ENCODE assay signal across 34 cellular contexts in the genomic region with DNA sequence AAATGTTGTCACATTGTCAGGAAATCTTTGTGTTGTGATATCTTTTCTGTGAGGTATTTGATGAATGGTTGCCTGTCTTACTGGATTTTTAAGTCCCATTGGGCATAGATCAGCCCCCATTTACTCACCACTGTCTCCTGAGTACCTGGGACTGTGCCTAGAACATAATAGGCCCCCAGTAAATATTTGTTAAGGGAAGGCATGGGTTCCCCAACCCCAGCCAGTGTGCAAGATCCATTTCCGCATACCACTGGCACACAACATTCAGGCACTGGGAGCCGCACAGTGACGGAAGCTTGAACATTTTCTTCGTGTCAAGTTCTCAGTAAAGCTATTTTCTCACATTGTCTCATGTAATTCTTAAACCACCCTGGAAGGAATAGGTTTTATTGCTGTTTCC.
"Had no signal": no experiment of that assay in that cellular context is flagged by ENCODE, and none has a peak within 500 bp of the region (broad histone marks: within the 10 kb centered on the region; RNA-seq: fewer than 3 reads in every experiment).

No MANE protein-coding gene starts in this region.

- H3K36me3 ChIP-seq: MG63 had no signal

- H3K4me2 ChIP-seq: KMS-11 had no signal

- H3K9ac ChIP-seq: KMS-11 had no signal

- H3K27ac ChIP-seq: KMS-11 had no signal

- H3K9me3 ChIP-seq: MG63 had no signal

- H3K27me3 ChIP-seq: MG63 had no signal

- H3K4me3 ChIP-seq: MG63 had no signal

- DNase-seq: Karpas-422, Kasumi-1, KG1, MG63, MM.1S, MV-4-11, NCI-H1048, NCI-H1092, NCI-H1092 treated with DMSO at 0.1 percent for 48 hours, NCI-H1105, NCI-H1105 treated with DMSO at 0.1 percent for 48 hours, NCI-H1417, NCI-H1417 treated with DMSO at 0.1 percent for 48 hours, NCI-H1436, NCI-H1436 treated with DMSO at 0.1 percent for 48 hours, NCI-H146, NCI-H1694, NCI-H1694 treated with DMSO at 0.1 percent for 48 hours, NCI-H187, NCI-H187 treated with DMSO at 0.1 percent for 48 hours, NCI-H1930, NCI-H2029, NCI-H2029 treated with DMSO at 0.1 percent for 48 hours, NCI-H2081, NCI-H2081 treated with DMSO at 0.1 percent for 48 hours, NCI-H2107, NCI-H2171, NCI-H2171 treated with DMSO at 0.1 percent for 48 hours, NCI-H2227 treated with DMSO at 0.1 percent for 48 hours, NCI-H226, NCI-H345, NCI-H446, NCI-H446 treated with DMSO at 0.1 percent for 48 hours had no signal
